ENCODE assay signal across 8 cellular contexts in genomic region chr9:11206-11605, GRCh38. TPM values are rescaled to one million over a fixed set of nuclear protein-coding genes. Genes with fewer than 3 reads are reported as not detected.
DNase-seq lines count a peak whose midpoint lies in the region; ATAC-seq and TF ChIP-seq lines count a peak whose summit lies in the region.
"Not testable (repeated sequence)": the region's sequence is repeated elsewhere in the genome, so short reads cannot be mapped to it uniquely, and the experiment has no call there.

No MANE protein-coding gene starts in this region.

- H3K4me2 ChIP-seq in DOHH2 (ENCODE audit: low read length); PC-9: not testable (repeated sequence)

- not testable (repeated sequence) for H3K4me1 ChIP-seq in DOHH2 (ENCODE audit: control insufficient read depth, low read length); PC-9 (replicated peaks; ENCODE audit: insufficient read depth); thyroid gland

- H3K27ac ChIP-seq in DOHH2 (ENCODE audit: low read depth, low read length); PC-9; thyroid gland: not testable (repeated sequence)

- H2AFZ ChIP-seq in PC-9: not testable (repeated sequence)

- H3K4me3 Mint-ChIP-seq in activated CD8-positive, alpha-beta T cell treated with anti-CD3 and anti-CD28 coated beads, Interleukin-2, amount 10 ng/mL, durations not matched to agents 7 days and 5 days; activated naive CD8-positive, alpha-beta T cell treated with anti-CD3 and anti-CD28 coated beads for 36 hours; naive B cell: not testable (repeated sequence)

- H3K27me3 Mint-ChIP-seq in activated CD8-positive, alpha-beta T cell treated with anti-CD3 and anti-CD28 coated beads, Interleukin-2, amount 10 ng/mL, durations not matched to agents 7 days and 5 days (ENCODE audit: low read depth); activated naive CD8-positive, alpha-beta T cell treated with anti-CD3 and anti-CD28 coated beads for 36 hours; naive B cell: not testable (repeated sequence)

- POLR2A ChIA-PET in PC-9 (lab: Charles Lee; ENCODE audit: unreplicated experiment); activated CD8-positive, alpha-beta T cell treated with anti-CD3 and anti-CD28 coated beads, Interleukin-2, amount 10 ng/mL, durations not matched to agents 7 days and 5 days (lab: Charles Lee): not testable (repeated sequence)

- not testable (repeated sequence) for TF ChIP-seq POLR2A in thyroid gland (IDR thresholded peaks at IDR 0.05)

- H3K27me3 ChIP-seq in DOHH2 (ENCODE audit: control insufficient read depth, low read length); PC-9 (ENCODE audit: insufficient read depth, low read depth); thyroid gland: not testable (repeated sequence)

- not testable (repeated sequence) for H3K9me2 ChIP-seq in DOHH2 (replicated peaks; ENCODE audit: control insufficient read depth, low read length); PC-9 (ENCODE audit: insufficient read depth)

- ATAC-seq in activated CD8-positive, alpha-beta T cell treated with anti-CD3 and anti-CD28 coated beads, Interleukin-2, amount 10 ng/mL, durations not matched to agents 7 days and 5 days: not testable (repeated sequence)
- peak in 1 of 2 donors; percentile 18 for ATAC-seq in naive B cell (ENCODE audit: low read depth in 2 of 2)

- H3K27ac Mint-ChIP-seq in activated CD8-positive, alpha-beta T cell treated with anti-CD3 and anti-CD28 coated beads, Interleukin-2, amount 10 ng/mL, durations not matched to agents 7 days and 5 days; activated naive CD8-positive, alpha-beta T cell treated with anti-CD3 and anti-CD28 coated beads for 36 hours; naive B cell: not testable (repeated sequence)

- H3K9me3 Mint-ChIP-seq in activated CD8-positive, alpha-beta T cell treated with anti-CD3 and anti-CD28 coated beads, Interleukin-2, amount 10 ng/mL, durations not matched to agents 7 days and 5 days (ENCODE audit: insufficient read depth); activated naive CD8-positive, alpha-beta T cell treated with anti-CD3 and anti-CD28 coated beads for 36 hours; naive B cell: not testable (repeated sequence)

- H3K36me3 Mint-ChIP-seq in activated CD8-positive, alpha-beta T cell treated with anti-CD3 and anti-CD28 coated beads, Interleukin-2, amount 10 ng/mL, durations not matched to agents 7 days and 5 days (ENCODE audit: low read depth); activated naive CD8-positive, alpha-beta T cell treated with anti-CD3 and anti-CD28 coated beads for 36 hours; naive B cell: not testable (repeated sequence)

- not testable (repeated sequence) for H3K4me1 Mint-ChIP-seq in activated CD8-positive, alpha-beta T cell treated with anti-CD3 and anti-CD28 coated beads, Interleukin-2, amount 10 ng/mL, durations not matched to agents 7 days and 5 days (ENCODE audit: low read depth); activated naive CD8-positive, alpha-beta T cell treated with anti-CD3 and anti-CD28 coated beads for 36 hours; naive B cell

- intact Hi-C loops in PC-9 (cut with micrococcal nuclease; ENCODE audit: unreplicated experiment); thyroid gland (cut with DNase I): not testable (repeated sequence)

- H3K9me3 ChIP-seq in DOHH2 (ENCODE audit: control insufficient read depth, insufficient read depth, low read length); PC-9 (ENCODE audit: insufficient read depth, low read depth); thyroid gland: not testable (repeated sequence)

- CTCF ChIA-PET in PC-9 (lab: Charles Lee); activated CD8-positive, alpha-beta T cell treated with anti-CD3 and anti-CD28 coated beads, Interleukin-2, amount 10 ng/mL, durations not matched to agents 7 days and 5 days (lab: Charles Lee): not testable (repeated sequence)

- H4K20me1 ChIP-seq in DOHH2 (ENCODE audit: control insufficient read depth, insufficient read depth, low read depth, low read length); PC-9 (ENCODE audit: insufficient read depth): not testable (repeated sequence)

- BruUV-seq in PC-9 (replicated peaks; lab: Mats Ljungman, UMichigan): not testable (repeated sequence)

- not testable (repeated sequence) for H3K36me3 ChIP-seq in DOHH2 (ENCODE audit: control insufficient read depth, low read length); PC-9 (ENCODE audit: low read depth); thyroid gland

- 58% methylated on average over 4 of the region's 26 CpGs; no CpG with 5 or more reads in 1 of the 2 donors for WGBS in thyroid gland, 2 donors

- DNase-seq in PC-9 (peak in 1 of 2 experiments; percentile 44), naive B cell (peak; percentile 54), thyroid gland (peak; percentile 34 to 61)
- peak; percentile 89 for DNase-seq in activated CD8-positive, alpha-beta T cell treated with anti-CD3 and anti-CD28 coated beads, Interleukin-2, amount 10 ng/mL, durations not matched to agents 7 days and 5 days
- DNase-seq in activated naive CD8-positive, alpha-beta T cell treated with anti-CD3 and anti-CD28 coated beads for 36 hours: peak; percentile 89
- DNase-seq in fibroblast of pulmonary artery (ENCODE audit: low read depth): not testable (repeated sequence)
- peak; percentile 74 to 88 for DNase-seq in stimulated activated CD4-positive, alpha-beta T cell treated with anti-CD3 and anti-CD28 coated beads, Interleukin-2, amount 100 ng/mL, for 24 hours

- peak; percentile 31 for TF ChIP-seq CTCF in DOHH2 (IDR thresholded peaks at IDR 0.05; ENCODE audit: low read depth, low read length, poor library complexity, severe bottlenecking)
- TF ChIP-seq CTCF in PC-9 (conservative IDR thresholded peaks at IDR 0.05): peak; percentile 53
- TF ChIP-seq CTCF in fibroblast of pulmonary artery (IDR thresholded peaks at IDR 0.05; ENCODE audit: low read length, missing control alignments): peak; percentile 11
- TF ChIP-seq CTCF in thyroid gland (IDR thresholded peaks at IDR 0.05): peak in 1 of 6 experiments; percentile 32

- not testable (repeated sequence) for H3K79me2 ChIP-seq in DOHH2 (ENCODE audit: control insufficient read depth, low read length); PC-9 (ENCODE audit: low read depth)

- not testable (repeated sequence) for H3K4me3 ChIP-seq in DOHH2 (ENCODE audit: low read length); PC-9; fibroblast of pulmonary artery (replicated peaks; ENCODE audit: low read depth, low read length); thyroid gland (replicated peaks in 1 of 3)

- not testable (repeated sequence) for H3F3A ChIP-seq in DOHH2 (ENCODE audit: control insufficient read depth, insufficient read depth); PC-9 (ENCODE audit: insufficient read depth, low read depth)

RNA-seq across cellular contexts. Expression of gene WASHC1, which starts 18.1 kb away (rescaled TPM):
- total RNA-seq in PC-9 (2021) (19.0 and 26.1 TPM in 2 replicates), thyroid gland (10 to 100 TPM in 1 of 4 donors, 1 to 10 TPM in 3; 1.4 to 11.1 (median 6.8) TPM)
- total RNA-seq in activated CD8-positive, alpha-beta T cell treated with anti-CD3 and anti-CD28 coated beads, Interleukin-2, amount 10 ng/mL, durations not matched to agents 7 days and 5 days: 10 to 100 TPM; 22.8 to 24.7 TPM
- total RNA-seq in activated naive CD8-positive, alpha-beta T cell treated with anti-CD3 and anti-CD28 coated beads for 36 hours: 10 to 100 TPM; 13.7 to 15.1 TPM
- 1 to 10 TPM in 4 of 6 donors, under 1 TPM in 2; 0.66 to 2.9 (median 1.5) TPM for polyA plus RNA-seq in naive B cell (ENCODE audit: low read depth in 6 of 6)
